In genomic region chr14:61607570-61608244, GRCh38 we compare ENCODE assay signal across 1 cellular context.
TF ChIP-seq lines count a peak whose summit lies in the region.

No MANE protein-coding gene starts in this region.

TF ChIP-seq in IMR-90, 13 proteins besides CTCF, POLR2A, EP300 and RAD21 (continued from another document):
- TF ChIP-seq ELK1 (IDR thresholded peaks at IDR 0.05; ENCODE audit: borderline replicate concordance, low read depth, low read length) (no peak), RCOR1 (IDR thresholded peaks at IDR 0.05; ENCODE audit: insufficient replicate concordance, low read length) (no peak), CEBPB (IDR thresholded peaks at IDR 0.05; ENCODE audit: low read depth, low read length) (no peak), USF2 (IDR thresholded peaks at IDR 0.05; ENCODE audit: low read depth, low read length) (no peak), BHLHE40 (IDR thresholded peaks at IDR 0.05; ENCODE audit: low read depth, low read length) (no peak)
